Comparison of ENCODE assay signal across 1 cellular context in the genomic region with DNA sequence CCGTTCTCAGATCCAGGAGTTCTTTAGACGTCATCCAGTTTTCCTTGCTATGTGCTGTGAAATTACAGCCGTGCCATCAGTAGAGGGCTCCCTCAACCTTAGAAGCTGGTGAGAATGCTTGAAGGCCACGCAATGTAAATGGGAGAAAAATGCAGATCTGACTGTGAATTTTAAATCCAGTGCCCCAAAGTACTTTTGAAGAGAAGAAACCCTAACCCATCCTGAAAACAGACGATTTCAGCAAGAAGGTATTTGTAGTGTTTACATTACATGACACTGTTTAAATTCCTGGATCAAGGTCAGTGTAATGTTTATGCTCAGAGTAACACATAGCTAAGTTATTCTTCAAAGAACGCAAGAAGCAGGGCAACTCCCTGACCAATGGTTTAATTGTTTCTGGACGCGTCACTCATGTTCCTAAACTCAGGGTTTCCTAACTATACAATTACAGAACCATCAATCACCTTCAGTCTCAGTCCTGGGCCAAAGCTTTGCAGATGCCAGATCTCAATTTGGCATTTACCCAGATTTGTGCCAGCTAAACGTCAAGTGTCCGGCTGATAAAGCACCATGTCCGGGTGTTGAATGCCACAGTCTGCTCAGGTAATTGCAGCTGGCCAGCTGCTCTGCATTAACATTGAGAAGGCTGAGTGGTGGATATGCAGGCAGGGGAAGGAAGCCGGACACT.
TF ChIP-seq lines count a peak whose summit lies in the region.

No MANE protein-coding gene starts in this region.

TF ChIP-seq in WTC11, 78 proteins besides CTCF, POLR2A, EP300 and RAD21 (continued from another document):
- TF ChIP-seq, protein P1, sequence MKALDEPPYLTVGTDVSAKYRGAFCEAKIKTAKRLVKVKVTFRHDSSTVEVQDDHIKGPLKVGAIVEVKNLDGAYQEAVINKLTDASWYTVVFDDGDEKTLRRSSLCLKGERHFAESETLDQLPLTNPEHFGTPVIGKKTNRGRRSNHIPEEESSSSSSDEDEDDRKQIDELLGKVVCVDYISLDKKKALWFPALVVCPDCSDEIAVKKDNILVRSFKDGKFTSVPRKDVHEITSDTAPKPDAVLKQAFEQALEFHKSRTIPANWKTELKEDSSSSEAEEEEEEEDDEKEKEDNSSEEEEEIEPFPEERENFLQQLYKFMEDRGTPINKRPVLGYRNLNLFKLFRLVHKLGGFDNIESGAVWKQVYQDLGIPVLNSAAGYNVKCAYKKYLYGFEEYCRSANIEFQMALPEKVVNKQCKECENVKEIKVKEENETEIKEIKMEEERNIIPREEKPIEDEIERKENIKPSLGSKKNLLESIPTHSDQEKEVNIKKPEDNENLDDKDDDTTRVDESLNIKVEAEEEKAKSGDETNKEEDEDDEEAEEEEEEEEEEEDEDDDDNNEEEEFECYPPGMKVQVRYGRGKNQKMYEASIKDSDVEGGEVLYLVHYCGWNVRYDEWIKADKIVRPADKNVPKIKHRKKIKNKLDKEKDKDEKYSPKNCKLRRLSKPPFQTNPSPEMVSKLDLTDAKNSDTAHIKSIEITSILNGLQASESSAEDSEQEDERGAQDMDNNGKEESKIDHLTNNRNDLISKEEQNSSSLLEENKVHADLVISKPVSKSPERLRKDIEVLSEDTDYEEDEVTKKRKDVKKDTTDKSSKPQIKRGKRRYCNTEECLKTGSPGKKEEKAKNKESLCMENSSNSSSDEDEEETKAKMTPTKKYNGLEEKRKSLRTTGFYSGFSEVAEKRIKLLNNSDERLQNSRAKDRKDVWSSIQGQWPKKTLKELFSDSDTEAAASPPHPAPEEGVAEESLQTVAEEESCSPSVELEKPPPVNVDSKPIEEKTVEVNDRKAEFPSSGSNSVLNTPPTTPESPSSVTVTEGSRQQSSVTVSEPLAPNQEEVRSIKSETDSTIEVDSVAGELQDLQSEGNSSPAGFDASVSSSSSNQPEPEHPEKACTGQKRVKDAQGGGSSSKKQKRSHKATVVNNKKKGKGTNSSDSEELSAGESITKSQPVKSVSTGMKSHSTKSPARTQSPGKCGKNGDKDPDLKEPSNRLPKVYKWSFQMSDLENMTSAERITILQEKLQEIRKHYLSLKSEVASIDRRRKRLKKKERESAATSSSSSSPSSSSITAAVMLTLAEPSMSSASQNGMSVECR (CRISPR knock-in tag; IDR thresholded peaks at IDR 0.05; ENCODE audit: borderline replicate concordance): no peak
- no peak for TF ChIP-seq ZNF121 (CRISPR knock-in tag; IDR thresholded peaks at IDR 0.05)
- TF ChIP-seq RORB (CRISPR knock-in tag; IDR thresholded peaks at IDR 0.05): no peak
- no peak for TF ChIP-seq JAZF1 (CRISPR knock-in tag; IDR thresholded peaks at IDR 0.05)
- no peak for TF ChIP-seq ZNF416 (CRISPR knock-in tag; IDR thresholded peaks at IDR 0.05)
- TF ChIP-seq, protein P2, sequence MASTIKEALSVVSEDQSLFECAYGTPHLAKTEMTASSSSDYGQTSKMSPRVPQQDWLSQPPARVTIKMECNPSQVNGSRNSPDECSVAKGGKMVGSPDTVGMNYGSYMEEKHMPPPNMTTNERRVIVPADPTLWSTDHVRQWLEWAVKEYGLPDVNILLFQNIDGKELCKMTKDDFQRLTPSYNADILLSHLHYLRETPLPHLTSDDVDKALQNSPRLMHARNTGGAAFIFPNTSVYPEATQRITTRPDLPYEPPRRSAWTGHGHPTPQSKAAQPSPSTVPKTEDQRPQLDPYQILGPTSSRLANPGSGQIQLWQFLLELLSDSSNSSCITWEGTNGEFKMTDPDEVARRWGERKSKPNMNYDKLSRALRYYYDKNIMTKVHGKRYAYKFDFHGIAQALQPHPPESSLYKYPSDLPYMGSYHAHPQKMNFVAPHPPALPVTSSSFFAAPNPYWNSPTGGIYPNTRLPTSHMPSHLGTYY (CRISPR knock-in tag; IDR thresholded peaks at IDR 0.05): no peak
- no peak for TF ChIP-seq FOXP1 (CRISPR knock-in tag; IDR thresholded peaks at IDR 0.05; ENCODE audit: borderline replicate concordance)
- TF ChIP-seq, protein P3, sequence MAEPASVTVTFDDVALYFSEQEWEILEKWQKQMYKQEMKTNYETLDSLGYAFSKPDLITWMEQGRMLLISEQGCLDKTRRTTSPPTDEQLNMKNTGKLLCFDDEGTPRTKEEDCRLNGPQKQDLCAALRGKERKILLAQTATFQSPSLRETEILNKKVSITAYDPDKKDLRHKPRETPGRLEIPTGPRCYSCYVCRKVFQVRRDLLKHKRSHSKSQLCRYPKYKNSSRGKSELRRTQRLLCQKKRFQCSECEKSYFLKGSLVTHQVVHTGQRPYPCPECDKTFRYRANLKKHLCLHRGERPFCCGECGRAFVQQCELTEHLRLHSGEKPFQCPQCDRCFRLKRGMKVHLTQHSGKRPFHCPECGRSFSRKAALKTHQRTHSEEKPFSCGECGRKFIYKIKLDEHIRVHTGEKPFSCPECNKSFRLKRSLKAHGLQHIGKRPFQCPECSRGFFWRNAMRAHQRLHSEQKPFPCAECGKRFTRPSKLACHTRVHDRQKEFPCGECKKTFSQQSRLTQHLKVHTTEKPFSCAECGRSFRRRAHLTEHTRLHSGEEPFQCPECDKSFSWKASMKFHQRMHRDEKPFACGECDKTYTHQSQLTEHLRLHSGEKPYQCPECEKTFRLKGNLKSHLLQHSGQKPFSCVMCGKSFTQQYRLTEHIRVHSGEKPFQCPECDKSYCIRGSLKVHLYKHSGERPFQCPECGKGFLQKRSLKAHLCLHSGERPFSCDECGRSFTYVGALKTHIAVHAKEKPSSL (CRISPR knock-in tag; conservative IDR thresholded peaks at IDR 0.05): no peak
